In the genomic region with DNA sequence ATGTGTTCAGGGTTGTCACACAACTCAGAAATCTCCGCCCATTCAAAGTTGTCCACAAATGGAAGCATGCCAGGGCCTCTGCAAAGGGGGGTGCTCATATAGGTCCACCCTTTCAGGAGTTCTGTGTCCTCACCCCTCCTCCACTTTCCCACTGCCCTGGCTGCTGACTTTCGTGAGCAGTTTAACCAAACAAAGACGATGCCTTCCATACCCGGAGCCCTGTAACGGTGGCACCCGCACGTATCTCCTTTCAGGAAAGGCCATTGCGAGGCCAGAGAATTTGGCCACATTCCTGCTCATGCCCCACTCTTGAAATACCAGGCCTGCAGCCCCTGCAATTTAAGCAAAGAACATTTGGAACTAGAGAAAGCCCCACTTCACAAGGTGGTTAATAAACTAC, we compare ENCODE assay signal across 15 cellular contexts. TPM values are rescaled to one million over a fixed set of nuclear protein-coding genes. Genes with fewer than 3 reads are reported as not detected.
A peak's percentile ranks its signal among the peaks of the same experiment; 100 is the strongest.
DNase-seq lines count a peak whose midpoint lies in the region; ATAC-seq and TF ChIP-seq lines count a peak whose summit lies in the region.
"Had no signal": no experiment of that assay in that cellular context is flagged by ENCODE, and none has a peak within 500 bp of the region (broad histone marks: within the 10 kb centered on the region; RNA-seq: fewer than 3 reads in every experiment).

No MANE protein-coding gene starts in this region.

- peaks cover 41% of the 10 kb centered on the region for H3K27me3 ChIP-seq in PC-3 (ENCODE audit: low read length)
- H3K27me3 ChIP-seq: body of pancreas had no signal

- no TSS peak for BruUV-seq in PC-3 (replicated peaks; lab: Mats Ljungman, UMichigan)

- intact Hi-C loops in posterior vena cava (cut with DNase I) (no loop called here), PC-3 (cut with micrococcal nuclease) (no loop called here)

- peak overlapping the region; percentile 65 for H3K4me3 Mint-ChIP-seq in T-helper 17 cell
- H3K4me3 Mint-ChIP-seq in type B pancreatic cell: peak overlapping the region; percentile 85
- no peak overlapping the region for H3K4me3 Mint-ChIP-seq in effector memory CD8-positive, alpha-beta T cell
- H3K4me3 Mint-ChIP-seq: CD4-positive, alpha-beta memory T cell had no signal

- H3K36me3 Mint-ChIP-seq in T-helper 17 cell (ENCODE audit: low read depth): no peaks in the 10 kb centered on the region
- H3K36me3 Mint-ChIP-seq in type B pancreatic cell: no peaks in the 10 kb centered on the region
- no peaks in the 10 kb centered on the region for H3K36me3 Mint-ChIP-seq in effector memory CD8-positive, alpha-beta T cell (ENCODE audit: insufficient read depth)
- H3K36me3 Mint-ChIP-seq: CD4-positive, alpha-beta memory T cell had no signal

- no peak overlapping the region for H3K9ac ChIP-seq in PC-3 (ENCODE audit: low read length)

- no peak overlapping the region for H3K4me2 ChIP-seq in PC-3 (ENCODE audit: low read length)
- H3K4me2 ChIP-seq: PC-9 had no signal

- POLR2A ChIA-PET in PC-3 (lab: Charles Lee; ENCODE audit: unreplicated experiment): no interaction called here

- no peak overlapping the region for H3K27ac Mint-ChIP-seq in T-helper 17 cell
- peak overlapping the region; percentile 61 for H3K27ac Mint-ChIP-seq in type B pancreatic cell
- no peak overlapping the region for H3K27ac Mint-ChIP-seq in effector memory CD8-positive, alpha-beta T cell
- H3K27ac Mint-ChIP-seq: CD4-positive, alpha-beta memory T cell had no signal

- H3K9me3 Mint-ChIP-seq in type B pancreatic cell: no peaks in the 10 kb centered on the region
- H3K9me3 Mint-ChIP-seq in effector memory CD8-positive, alpha-beta T cell: no peaks in the 10 kb centered on the region

- no peaks in the 10 kb centered on the region for H3K4me1 ChIP-seq in PC-3 (ENCODE audit: insufficient read depth, low read length)
- H3K4me1 ChIP-seq: body of pancreas had no signal

- H2AFZ ChIP-seq in PC-3 (ENCODE audit: low read length): no peak overlapping the region
- H2AFZ ChIP-seq: PC-9 had no signal

- no peaks in the 10 kb centered on the region for H4K20me1 ChIP-seq in PC-3 (ENCODE audit: low read length)

- H3K79me2 ChIP-seq in PC-3 (ENCODE audit: low read length): no peaks in the 10 kb centered on the region

- no peak overlapping the region for H3K27ac ChIP-seq in PC-3 (ENCODE audit: low read length)
- H3K27ac ChIP-seq: body of pancreas, PC-9, VCaP had no signal

- H3K4me1 Mint-ChIP-seq in T-helper 17 cell: no peaks in the 10 kb centered on the region
- H3K4me1 Mint-ChIP-seq in type B pancreatic cell (ENCODE audit: unreplicated experiment): peaks cover 21% of the 10 kb centered on the region
- no peaks in the 10 kb centered on the region for H3K4me1 Mint-ChIP-seq in effector memory CD8-positive, alpha-beta T cell (ENCODE audit: low read depth in 2 of 2)

- ATAC-seq in T-helper 17 cell: no peak
- ATAC-seq in PC-3: no peak
- ATAC-seq in effector memory CD8-positive, alpha-beta T cell (replicated peaks): no peak
- ATAC-seq: body of pancreas had no signal

- H3F3A ChIP-seq in PC-3 (ENCODE audit: low read length, unreplicated experiment): no peaks in the 10 kb centered on the region

- DNase-seq in T-helper 17 cell (no peak), fibroblast of the aortic adventitia (ENCODE audit: low read depth) (peak; percentile 50), posterior vena cava (ENCODE audit: low spot score) (peak; percentile 82), type B pancreatic cell (ENCODE audit: extremely low spot score, unreplicated experiment) (no peak), PC-3 (no peak), germinal center (ENCODE audit: low spot score) (no peak)
- no peak for DNase-seq in effector memory CD8-positive, alpha-beta T cell
- DNase-seq: body of pancreas; CD4-positive, alpha-beta memory T cell; effector CD4-positive, alpha-beta T cell; NCI-H1694; NCI-H510A; PC-9 had no signal

- H3K9me3 ChIP-seq in T-helper 17 cell (ENCODE audit: control insufficient read depth, low read length, poor library complexity, severe bottlenecking) (no peaks in the 10 kb centered on the region), PC-3 (ENCODE audit: low read length) (no peaks in the 10 kb centered on the region)
- H3K9me3 ChIP-seq: body of pancreas had no signal

- CTCF ChIA-PET in PC-3 (lab: Charles Lee): no interaction called here

- no peaks in the 10 kb centered on the region for H3K9me2 ChIP-seq in PC-3 (replicated peaks; ENCODE audit: low read length)

- H3K4me3 ChIP-seq in fibroblast of the aortic adventitia (ENCODE audit: low read depth, low read length) (peak overlapping the region; percentile 63), PC-3 (ENCODE audit: low read length) (no peak overlapping the region)
- H3K4me3 ChIP-seq: body of pancreas, PC-9 had no signal

- H3K27me3 Mint-ChIP-seq in T-helper 17 cell (peaks cover 45% of the 10 kb centered on the region), type B pancreatic cell (peaks cover 78% of the 10 kb centered on the region)
- peaks cover 30 to 35% of the 10 kb centered on the region in 2 donors for H3K27me3 Mint-ChIP-seq in effector memory CD8-positive, alpha-beta T cell

- TF ChIP-seq CTCF in fibroblast of the aortic adventitia (IDR thresholded peaks at IDR 0.05; ENCODE audit: insufficient read depth, low read length) (no peak), type B pancreatic cell (conservative IDR thresholded peaks at IDR 0.05) (no peak), PC-3 (conservative IDR thresholded peaks at IDR 0.05; ENCODE audit: low read depth, low read length) (no peak)

- no peaks in the 10 kb centered on the region for H3K36me3 ChIP-seq in PC-3 (ENCODE audit: low read depth, low read length)

RNA-seq across cellular contexts. Expression of a gene that starts 1.4 kb away (rescaled TPM):
- total RNA-seq in T-helper 17 cell: under 1 TPM in 1 of 2 donors, not detected in 1; 0.18 TPM
- 31.6 and 64.0 TPM in 2 replicates for total RNA-seq in fibroblast of the aortic adventitia (ENCODE audit: low replicate concordance)
- total RNA-seq in posterior vena cava: 100 to 1,000 TPM in 1 of 2 donors, 10 to 100 TPM in 1; 98.3 to 200 TPM
- 15.0 and 51.1 TPM in 2 replicates for total RNA-seq in type B pancreatic cell (ENCODE audit: low replicate concordance)
- total RNA-seq in PC-3 (2014; rRNA removed): not detected in 2 replicates
- total RNA-seq: activated CD8-positive, alpha-beta memory T cell treated with anti-CD3 and anti-CD28 coated beads for 36 hours; CD4-positive, alpha-beta memory T cell; PC-9 had no signal

Comparison
In these comparisons a context has a peak if more than half of its experiments do, and no peak if none do; other contexts are left out.
1. DNase-seq: peak in fibroblast of the aortic adventitia (single experiment) and posterior vena cava (single experiment); none in T-helper 17 cell (0 of 3), type B pancreatic cell (single experiment), PC-3 (single experiment), effector memory CD8-positive, alpha-beta T cell (0 of 3) and germinal center (single experiment).
2. H3K4me3 Mint-ChIP-seq: peak in T-helper 17 cell (single experiment) and type B pancreatic cell (single experiment); none in effector memory CD8-positive, alpha-beta T cell (0 of 2).
3. RNA of a gene that starts 1.4 kb away (total RNA-seq): 98.3 to 200 TPM in posterior vena cava, 31.6 to 64.0 TPM in fibroblast of the aortic adventitia and 15.0 to 51.1 TPM in type B pancreatic cell; 0.18 TPM in T-helper 17 cell and not detected in PC-3; every median in the first group is over 10 times any median in the second.